In genomic region chr10:23035569-23035968, GRCh38 we compare ENCODE assay signal across 13 cellular contexts. TPM values are rescaled to one million over a fixed set of nuclear protein-coding genes. Genes with fewer than 3 reads are reported as not detected.
A peak's percentile ranks its signal among the peaks of the same experiment; 100 is the strongest.
DNase-seq lines count a peak whose midpoint lies in the region; TF ChIP-seq lines count a peak whose summit lies in the region.
"Had no signal": no experiment of that assay in that cellular context is flagged by ENCODE, and none has a peak within 500 bp of the region (broad histone marks: within the 10 kb centered on the region; RNA-seq: fewer than 3 reads in every experiment).

No MANE protein-coding gene starts in this region.

- peaks cover 28 to 29% of the 10 kb centered on the region in 2 donors for H3K27me3 Mint-ChIP-seq in CD4-positive, alpha-beta memory T cell

- no peaks in the 10 kb centered on the region for H3K36me3 ChIP-seq in mammary epithelial cell (ENCODE audit: insufficient read depth, low read length)
- no peaks in the 10 kb centered on the region for H3K36me3 ChIP-seq in mesendoderm (ENCODE audit: control insufficient read depth, insufficient read depth, low read length)
- no peaks in the 10 kb centered on the region for H3K36me3 ChIP-seq in CD4-positive, alpha-beta memory T cell (ENCODE audit: insufficient read depth, low read length)
- H3K36me3 ChIP-seq: prostate gland, thoracic aorta had no signal

- H3K36me3 Mint-ChIP-seq in CD4-positive, alpha-beta memory T cell, result no peaks in the 10 kb centered on the region
- H3K36me3 Mint-ChIP-seq: activated naive CD4-positive, alpha-beta T cell treated with anti-CD3 and anti-CD28 coated beads, Interleukin-2, amount 10 ng/mL, durations not matched to agents 7 days and 5 days had no signal

- CTCF ChIA-PET in mammary epithelial cell (lab: Charles Lee; ENCODE audit: low non-redundant PET), result interaction anchor here (0.7 kb wide), 1 partner anchor 55 kb away, joined by 16 read pairs; no protein-coding TSS in a partner anchor
- CTCF ChIA-PET in CD4-positive, alpha-beta memory T cell (lab: Charles Lee; ENCODE audit: partially characterized antibody), result no interaction called here

- TF ChIP-seq CTCF in mammary epithelial cell (conservative IDR thresholded peaks at IDR 0.05 in 1 of 2, IDR thresholded peaks at IDR 0.05 in 1 of 2; ENCODE audit: extremely low read depth in 1 of 2, insufficient read depth in 1 of 2, low read depth in 1 of 2, low read length in 2 of 2), result peak; percentile 32 to 47

- H3K18ac ChIP-seq in mesendoderm (ENCODE audit: low read length), result no peak overlapping the region

- BruUV-seq in mammary epithelial cell (replicated peaks; lab: Mats Ljungman, UMichigan), result no TSS peak

- intact Hi-C loops in mammary epithelial cell (cut with micrococcal nuclease), result no loop called here
- intact Hi-C loops in CD4-positive, alpha-beta memory T cell (cut with micrococcal nuclease), result no loop called here

- no peak overlapping the region for H2BK15ac ChIP-seq in mesendoderm (replicated peaks; ENCODE audit: low read depth)

- H3K4me1 Mint-ChIP-seq in CD4-positive, alpha-beta memory T cell, result no peaks in the 10 kb centered on the region
- H3K4me1 Mint-ChIP-seq: activated naive CD4-positive, alpha-beta T cell treated with anti-CD3 and anti-CD28 coated beads, Interleukin-2, amount 10 ng/mL, durations not matched to agents 7 days and 5 days had no signal

- H3K27me3 ChIP-seq in mammary epithelial cell (ENCODE audit: insufficient read depth, low read length) (peaks cover 7% of the 10 kb centered on the region), mesendoderm (ENCODE audit: insufficient read depth, low read length, poor library complexity) (no peaks in the 10 kb centered on the region)
- peaks cover 4% of the 10 kb centered on the region for H3K27me3 ChIP-seq in CD4-positive, alpha-beta memory T cell (ENCODE audit: insufficient read depth, low read length)

- DNase-seq in EH (ENCODE audit: low read depth) (peak; percentile 3), Kasumi-1 (lab: John Stamatoyannopoulos, UW) (peak; percentile 16 to 57), mammary epithelial cell (peak; percentile 2), mesendoderm (peak; percentile 74), AG08395 (ENCODE audit: low spot score) (no peak), NCI-H446 treated with DMSO at 0.1 percent for 48 hours (lab: John Stamatoyannopoulos, UW) (no peak)
- DNase-seq in activated T-cell treated with anti-CD3 and anti-CD28 coated beads, Interleukin-2, amount 50 U/mL, for 48 hours, result no peak
- no peak for DNase-seq in CD4-positive, alpha-beta memory T cell
- DNase-seq: activated CD4-positive, CD25-positive, alpha-beta regulatory T cell treated with anti-CD3 and anti-CD28 coated beads, Interleukin-2, amount 50 U/mL, for 72 hours; activated naive CD4-positive, alpha-beta T cell treated with anti-CD3 and anti-CD28 coated beads, Interleukin-2, amount 10 ng/mL, durations not matched to agents 7 days and 5 days; kidney had no signal

- H4K5ac ChIP-seq in mesendoderm (ENCODE audit: low read length), result no peak overlapping the region

- H3K27ac Mint-ChIP-seq in CD4-positive, alpha-beta memory T cell, result no peak overlapping the region
- H3K27ac Mint-ChIP-seq: activated naive CD4-positive, alpha-beta T cell treated with anti-CD3 and anti-CD28 coated beads, Interleukin-2, amount 10 ng/mL, durations not matched to agents 7 days and 5 days had no signal

- H3K4ac ChIP-seq in mesendoderm (ENCODE audit: low read depth, low read length), result no peak overlapping the region

- in situ Hi-C loops in mammary epithelial cell (cut with MboI; ENCODE audit: low sequenced_read_pairs in 2 of 2), result no loop called here

- no peaks in the 10 kb centered on the region for H4K20me1 ChIP-seq in mammary epithelial cell (ENCODE audit: insufficient read depth, low read length)

- H3K4me3 ChIP-seq in mammary epithelial cell (replicated peaks in 1 of 3; ENCODE audit: insufficient read depth in 1 of 3, low read depth in 2 of 3, low read length in 3 of 3) (no peak overlapping the region), mesendoderm (ENCODE audit: low read length) (no peak overlapping the region)
- H3K4me3 ChIP-seq in CD4-positive, alpha-beta memory T cell (ENCODE audit: low read length in 2 of 2), result no peak overlapping the region
- H3K4me3 ChIP-seq: prostate gland, thoracic aorta had no signal

- no peak overlapping the region for H2AK5ac ChIP-seq in mesendoderm (ENCODE audit: low read length)

- no peaks in the 10 kb centered on the region for H3K79me1 ChIP-seq in mesendoderm (ENCODE audit: low read length)

- H3K4me2 ChIP-seq in mammary epithelial cell (ENCODE audit: insufficient read depth, low read depth, low read length) (no peak overlapping the region), mesendoderm (ENCODE audit: low read length) (no peak overlapping the region)

- H3K23ac ChIP-seq in mesendoderm (ENCODE audit: low read length), result no peak overlapping the region

- H3K4me1 ChIP-seq in mammary epithelial cell (ENCODE audit: insufficient read depth, low read length) (no peaks in the 10 kb centered on the region), mesendoderm (ENCODE audit: control insufficient read depth, low read depth, low read length) (no peaks in the 10 kb centered on the region)
- no peaks in the 10 kb centered on the region for H3K4me1 ChIP-seq in CD4-positive, alpha-beta memory T cell (ENCODE audit: insufficient read depth, low read length)
- H3K4me1 ChIP-seq: prostate gland had no signal

- H3K9me3 ChIP-seq in mammary epithelial cell (replicated peaks; ENCODE audit: insufficient read depth, low read length), result no peaks in the 10 kb centered on the region
- no peaks in the 10 kb centered on the region for H3K9me3 ChIP-seq in CD4-positive, alpha-beta memory T cell (ENCODE audit: control insufficient read depth in 1 of 2, low read length in 2 of 2)
- H3K9me3 ChIP-seq: prostate gland had no signal

- H3K56ac ChIP-seq in mesendoderm (ENCODE audit: low read length), result no peak overlapping the region

- H4K8ac ChIP-seq in mesendoderm (ENCODE audit: low read depth, low read length), result no peak overlapping the region

- H3K9ac ChIP-seq in mammary epithelial cell (ENCODE audit: insufficient read depth, low read length) (no peak overlapping the region), mesendoderm (ENCODE audit: low read length) (no peak overlapping the region)

- H2AFZ ChIP-seq in mammary epithelial cell (ENCODE audit: low read depth, low read length), result no peak overlapping the region

- dilution Hi-C loops in mammary epithelial cell (cut with HindIII; ENCODE audit: low sequenced_read_pairs), result no loop called here

- no peak overlapping the region for H2BK120ac ChIP-seq in mesendoderm (ENCODE audit: low read depth, low read length)

- no peak overlapping the region for H2BK5ac ChIP-seq in mesendoderm (ENCODE audit: low read length)

- H3K9me3 Mint-ChIP-seq in CD4-positive, alpha-beta memory T cell, result peaks cover 0 to 7% (median 3%) of the 10 kb centered on the region in 8 donors
- H3K9me3 Mint-ChIP-seq: activated naive CD4-positive, alpha-beta T cell treated with anti-CD3 and anti-CD28 coated beads, Interleukin-2, amount 10 ng/mL, durations not matched to agents 7 days and 5 days had no signal

- H3K27ac ChIP-seq in mammary epithelial cell (ENCODE audit: insufficient read depth, low read depth, low read length), result no peak overlapping the region
- H3K27ac ChIP-seq in mesendoderm (ENCODE audit: low read depth, low read length), result no peak overlapping the region
- no peak overlapping the region for H3K27ac ChIP-seq in CD4-positive, alpha-beta memory T cell (ENCODE audit: low read depth, low read length)
- H3K27ac ChIP-seq: prostate gland, thoracic aorta had no signal

- POLR2A ChIA-PET in CD4-positive, alpha-beta memory T cell (lab: Charles Lee; ENCODE audit: partially characterized antibody), result no interaction called here

- H3K4me3 Mint-ChIP-seq in CD4-positive, alpha-beta memory T cell, result no peak overlapping the region
- H3K4me3 Mint-ChIP-seq: activated naive CD4-positive, alpha-beta T cell treated with anti-CD3 and anti-CD28 coated beads, Interleukin-2, amount 10 ng/mL, durations not matched to agents 7 days and 5 days had no signal

- no peaks in the 10 kb centered on the region for H3K79me2 ChIP-seq in mammary epithelial cell (ENCODE audit: insufficient read depth, low read length)
- no peaks in the 10 kb centered on the region for H3K79me2 ChIP-seq in mesendoderm (ENCODE audit: control insufficient read depth, insufficient read depth, low read length)

RNA-seq across cellular contexts. Expression of gene MSRB2, which starts 59.8 kb away (rescaled TPM):
- 10 to 100 TPM in 1 of 2 donors, 1 to 10 TPM in 1; 7.8 to 20.9 TPM for total RNA-seq in mammary epithelial cell
- polyA plus RNA-seq in mammary epithelial cell, result 15.7 TPM
- polyA minus RNA-seq in mammary epithelial cell, result 19.2 TPM
- polyA plus RNA-seq in mesendoderm (2013, experiment 1 of 2), result 5.2 TPM
- 5.4 TPM for polyA plus RNA-seq in mesendoderm (2013, experiment 2 of 2)
- 1 to 10 TPM; 5.3 to 7.1 TPM for total RNA-seq in CD4-positive, alpha-beta memory T cell
- polyA plus RNA-seq in CD4-positive, alpha-beta memory T cell, result 10 to 100 TPM; 10.7 to 13.0 TPM

Comparison
In these comparisons a context has a peak if more than half of its experiments do, and no peak if none do; other contexts are left out.
1. DNase-seq: peak in EH (single experiment), Kasumi-1 (2 of 2), mammary epithelial cell (single experiment) and mesendoderm (single experiment); none in activated T-cell treated with anti-CD3 and anti-CD28 coated beads, Interleukin-2, amount 50 U/mL, for 48 hours (0 of 2), AG08395 (single experiment), NCI-H446 treated with DMSO at 0.1 percent for 48 hours (single experiment) and CD4-positive, alpha-beta memory T cell (0 of 5).